In genomic region chr2:213017404-213017803, GRCh38 we compare ENCODE assay signal across 17 cellular contexts.
DNase-seq lines count a peak whose midpoint lies in the region; ATAC-seq and TF ChIP-seq lines count a peak whose summit lies in the region.
"Had no signal": no experiment of that assay in that cellular context is flagged by ENCODE, and none has a peak within 500 bp of the region (broad histone marks: within the 10 kb centered on the region; RNA-seq: fewer than 3 reads in every experiment).

No MANE protein-coding gene starts in this region.

- peaks cover 2% of the 10 kb centered on the region for H3K36me3 Mint-ChIP-seq in activated T-cell treated with anti-CD3 and anti-CD28 coated beads, Interleukin-2, amount 50 U/mL, for 24 hours (ENCODE audit: low read depth)
- peaks cover 4% of the 10 kb centered on the region for H3K36me3 Mint-ChIP-seq in central memory CD8-positive, alpha-beta T cell (ENCODE audit: insufficient read depth)

- peaks cover 23% of the 10 kb centered on the region for H3K4me1 ChIP-seq in GM23248 (ENCODE audit: insufficient read depth)
- no peaks in the 10 kb centered on the region for H3K4me1 ChIP-seq in testis
- H3K4me1 ChIP-seq: BE2C had no signal

- no peak overlapping the region for H3K4me2 ChIP-seq in GM23248 (ENCODE audit: unreplicated experiment)

- H3F3A ChIP-seq in GM23248 (ENCODE audit: insufficient read depth): peaks cover 12% of the 10 kb centered on the region

- H3K27ac ChIP-seq in GM23248 (peak overlapping the region; percentile 19; the same call in 1 of the 2 replicates), testis (no peak overlapping the region)
- H3K27ac ChIP-seq: SJSA1 had no signal

- H3K9me3 ChIP-seq in GM23248 (ENCODE audit: low read depth) (no peaks in the 10 kb centered on the region), testis (no peaks in the 10 kb centered on the region)
- H3K9me3 ChIP-seq: BE2C, SJSA1 had no signal

- H3K4me3 ChIP-seq in GM23248: no peak overlapping the region
- no peak overlapping the region for H3K4me3 ChIP-seq in testis
- H3K4me3 ChIP-seq: SJSA1 had no signal

- no peaks in the 10 kb centered on the region for H3K27me3 ChIP-seq in GM23248 (replicated peaks; ENCODE audit: insufficient read depth)
- H3K27me3 ChIP-seq in testis: no peaks in the 10 kb centered on the region
- H3K27me3 ChIP-seq: SJSA1 had no signal

- H3K27me3 Mint-ChIP-seq in activated T-cell treated with anti-CD3 and anti-CD28 coated beads, Interleukin-2, amount 50 U/mL, for 24 hours: peaks cover 14% of the 10 kb centered on the region
- no peaks in the 10 kb centered on the region for H3K27me3 Mint-ChIP-seq in central memory CD8-positive, alpha-beta T cell

- H2AFZ ChIP-seq in GM23248: no peak overlapping the region

- intact Hi-C loops in testis (cut with DNase I; ENCODE audit: low total_unique reads): no loop called here

- H3K9me3 Mint-ChIP-seq in activated T-cell treated with anti-CD3 and anti-CD28 coated beads, Interleukin-2, amount 50 U/mL, for 24 hours: peaks cover 5% of the 10 kb centered on the region
- H3K9me3 Mint-ChIP-seq in central memory CD8-positive, alpha-beta T cell: peaks cover 7% of the 10 kb centered on the region

- H3K79me2 ChIP-seq in GM23248 (ENCODE audit: insufficient read depth): peaks cover 2% of the 10 kb centered on the region; the same call in 1 of the 2 replicates

- no peak for DNase-seq in activated T-cell treated with anti-CD3 and anti-CD28 coated beads, Interleukin-2, amount 50 U/mL, for 24 hours
- no peak for DNase-seq in activated T-cell treated with anti-CD3 and anti-CD28 coated beads, Interleukin-2, amount 50 U/mL, for 48 hours
- no peak for DNase-seq in GM23248
- no peak for DNase-seq in central memory CD8-positive, alpha-beta T cell (ENCODE audit: low spot score in 2 of 2)
- no peak for DNase-seq in testis
- DNase-seq in activated CD4-positive, alpha-beta T cell treated with anti-CD3 and anti-CD28 coated beads, Interleukin-2, amount 50 U/mL, for 1 hour: no peak
- DNase-seq: 8988T, BE2C, DMS79 treated with DMSO at 0.1 percent for 48 hours, KBM-7, NCI-H146, NCI-H2081 treated with DMSO at 0.1 percent for 48 hours, NCI-H2227 treated with DMSO at 0.1 percent for 48 hours, NCI-H524 had no signal

- in situ Hi-C loops in GM23248 (cut with MboI): no loop called here

- no peaks in the 10 kb centered on the region for H4K20me1 ChIP-seq in GM23248 (ENCODE audit: insufficient read depth)

- no peak for ATAC-seq in central memory CD8-positive, alpha-beta T cell (replicated peaks; ENCODE audit: extremely low read depth, poor library complexity, severe bottlenecking)
- no peak for ATAC-seq in HG02970 (IDR thresholded peaks at IDR 0.05; ENCODE audit: low FRiP score, unreplicated experiment)
- no peak for ATAC-seq in GM21529 (IDR thresholded peaks at IDR 0.05; ENCODE audit: unreplicated experiment)

- no peak for TF ChIP-seq CTCF in testis (IDR thresholded peaks at IDR 0.05)

- H3K36me3 ChIP-seq in GM23248 (ENCODE audit: low read depth) (peaks cover 26% of the 10 kb centered on the region; the same call in 1 of the 2 replicates), testis (ENCODE audit: low read depth, missing control alignments) (no peaks in the 10 kb centered on the region)
- H3K36me3 ChIP-seq: BE2C, SJSA1 had no signal

- H3K9ac ChIP-seq in GM23248: no peak overlapping the region

- peaks cover 57% of the 10 kb centered on the region for H3K4me1 Mint-ChIP-seq in activated T-cell treated with anti-CD3 and anti-CD28 coated beads, Interleukin-2, amount 50 U/mL, for 24 hours (ENCODE audit: low read depth)
- peaks cover 11% of the 10 kb centered on the region for H3K4me1 Mint-ChIP-seq in central memory CD8-positive, alpha-beta T cell

- H3K4me3 Mint-ChIP-seq in activated T-cell treated with anti-CD3 and anti-CD28 coated beads, Interleukin-2, amount 50 U/mL, for 24 hours: no peak overlapping the region
- H3K4me3 Mint-ChIP-seq in central memory CD8-positive, alpha-beta T cell: peak overlapping the region; percentile 12

- H3K27ac Mint-ChIP-seq in activated T-cell treated with anti-CD3 and anti-CD28 coated beads, Interleukin-2, amount 50 U/mL, for 24 hours: peak overlapping the region; percentile 89
- H3K27ac Mint-ChIP-seq in central memory CD8-positive, alpha-beta T cell (ENCODE audit: low read depth): peak overlapping the region; percentile 22

- no peaks in the 10 kb centered on the region for H3K9me2 ChIP-seq in GM23248 (ENCODE audit: insufficient read depth)

- no peak for TF ChIP-seq POLR2A in testis (IDR thresholded peaks at IDR 0.05)

- WGBS in GM23248 (ENCODE audit: low coverage in 1 of 2, low lambda C conversion rate in 2 of 2, missing lambda C conversion rate in 2 of 2), 2 experiments: 91 to 96% methylated on average over 1 of the region's 1 CpG
- WGBS in testis, 2 donors: 90 to 93% methylated on average over 1 of the region's 1 CpG
